ENCODE assay signal across 19 cellular contexts in the genomic region with DNA sequence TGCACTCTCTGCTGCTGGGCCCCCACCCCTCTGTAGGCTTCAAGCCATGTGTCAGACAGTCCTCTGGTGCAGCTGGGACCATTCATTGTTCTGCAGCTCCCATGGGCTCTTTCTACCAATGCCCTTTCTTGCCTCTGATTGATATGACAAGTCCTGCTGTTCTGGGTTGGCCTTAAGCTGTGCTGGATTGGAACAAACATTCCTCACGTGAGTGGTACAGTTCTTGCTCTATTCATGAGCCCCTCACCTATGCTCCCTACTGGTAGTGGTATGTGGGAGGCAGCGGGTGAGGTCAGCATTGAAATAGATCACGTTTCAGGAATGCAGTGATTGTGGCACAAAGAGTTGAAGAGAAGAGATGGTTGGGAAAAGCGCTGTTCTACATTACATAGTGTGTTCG.
"Had no signal": no experiment of that assay in that cellular context is flagged by ENCODE, and none has a peak within 500 bp of the region (broad histone marks: within the 10 kb centered on the region; RNA-seq: fewer than 3 reads in every experiment).

No MANE protein-coding gene starts in this region.

- DNase-seq: activated naive CD4-positive, alpha-beta T cell treated with anti-CD3 and anti-CD28 coated beads for 36 hours; activated naive CD8-positive, alpha-beta T cell treated with anti-CD3 and anti-CD28 coated beads, Interleukin-2, amount 50 U/mL, for 24 hours; central memory CD4-positive, alpha-beta T cell; dermis blood vessel endothelial cell; erythroblast; gastrocnemius medialis; heart right ventricle; sigmoid colon; spleen; stimulated activated CD4-positive, alpha-beta T cell treated with anti-CD3 and anti-CD28 coated beads, Interleukin-1b, Interleukin-23, amount 100 ng/mL, for 48 hours; stomach; SW 1271; tibial artery had no signal

- ATAC-seq: activated CD4-positive, CD25-positive, alpha-beta regulatory T cell treated with anti-CD3 and anti-CD28 coated beads, Interleukin-2, amount 50 U/mL, for 24 hours; activated naive CD8-positive, alpha-beta T cell treated with anti-CD3 and anti-CD28 coated beads, Interleukin-2, amount 50 U/mL, for 24 hours; gastrocnemius medialis; heart right ventricle; left lobe of liver had no signal

- H3K27me3 Mint-ChIP-seq: activated naive CD8-positive, alpha-beta T cell treated with anti-CD3 and anti-CD28 coated beads, Interleukin-2, amount 50 U/mL, for 24 hours had no signal

- H3K4me3 ChIP-seq: gastrocnemius medialis, heart right ventricle, sigmoid colon, spleen, stomach, tibial artery had no signal

- H3K36me3 ChIP-seq: gastrocnemius medialis, heart right ventricle, sigmoid colon, spleen, stomach, tibial artery had no signal

- FAIRE-seq: islet of Langerhans, urothelium cell line had no signal

- H3K4me1 Mint-ChIP-seq: activated naive CD8-positive, alpha-beta T cell treated with anti-CD3 and anti-CD28 coated beads, Interleukin-2, amount 50 U/mL, for 24 hours had no signal

- H3K4me3 Mint-ChIP-seq: activated naive CD4-positive, alpha-beta T cell treated with anti-CD3 and anti-CD28 coated beads for 36 hours; activated naive CD8-positive, alpha-beta T cell treated with anti-CD3 and anti-CD28 coated beads, Interleukin-2, amount 50 U/mL, for 24 hours; neural crest cell had no signal

- H3K27me3 ChIP-seq: gastrocnemius medialis, heart right ventricle, sigmoid colon, spleen, stomach, tibial artery had no signal

- H3K27ac Mint-ChIP-seq: activated naive CD4-positive, alpha-beta T cell treated with anti-CD3 and anti-CD28 coated beads for 36 hours; activated naive CD8-positive, alpha-beta T cell treated with anti-CD3 and anti-CD28 coated beads, Interleukin-2, amount 50 U/mL, for 24 hours; activated T-helper 2 cell treated with anti-CD3 and anti-CD28 coated beads, Interferon-gamma antibody, Interleukin-2, Interleukin-4, amounts not matched to agents 10 μg/mL and 5 μg/mL and 100 μg/mL, durations not matched to agents 14 hours and 24 hours and 36 hours had no signal
